Comparison of ENCODE assay signal across 8 cellular contexts in the genomic region with DNA sequence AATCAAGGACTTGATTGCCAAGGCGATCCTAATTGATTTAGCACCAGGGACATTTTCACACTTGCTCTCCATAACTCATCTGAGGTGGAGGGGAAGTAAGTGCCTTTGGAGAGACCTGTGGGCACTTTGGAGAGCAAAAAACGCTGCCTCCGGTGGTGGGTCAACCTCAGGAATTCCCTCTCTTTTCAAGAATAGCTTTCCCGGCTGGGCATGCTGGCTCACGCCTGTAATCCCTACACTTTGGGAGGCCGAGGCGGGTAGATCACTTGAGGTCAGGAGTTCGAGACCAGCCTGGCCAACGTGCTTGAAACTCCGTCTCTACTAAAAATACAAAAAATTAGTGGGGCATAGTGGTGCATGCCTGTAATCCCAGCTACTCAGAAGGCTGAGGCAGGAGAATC. TPM values are rescaled to one million over a fixed set of nuclear protein-coding genes. Genes with fewer than 3 reads are reported as not detected.
DNase-seq lines count a peak whose midpoint lies in the region; ATAC-seq, FAIRE-seq and TF ChIP-seq lines count a peak whose summit lies in the region.

No MANE protein-coding gene starts in this region.

- H3K79me2 ChIP-seq in mesendoderm (ENCODE audit: control insufficient read depth, insufficient read depth, low read length): no peaks in the 10 kb centered on the region

- no peak overlapping the region for H4K5ac ChIP-seq in mesendoderm (ENCODE audit: low read length)

- no peak overlapping the region for H2BK5ac ChIP-seq in mesendoderm (ENCODE audit: low read length)

- H3K9me3 ChIP-seq in A549 (no peaks in the 10 kb centered on the region), HEK293 (ENCODE audit: control insufficient read depth, insufficient read depth, low read depth, low read length) (no peaks in the 10 kb centered on the region)

- peaks cover 25% of the 10 kb centered on the region for H3K9me3 Mint-ChIP-seq in mesothelial cell of epicardium

- ATAC-seq in A549 (no peak), HG02938 (IDR thresholded peaks at IDR 0.05; ENCODE audit: unreplicated experiment) (no peak)

- peaks cover 22% of the 10 kb centered on the region for H3K4me1 Mint-ChIP-seq in mesothelial cell of epicardium

- DNase-seq in A549 (ENCODE audit: low read depth in 1 of 2, low spot score in 1 of 2) (no peak), amniotic epithelial cell (ENCODE audit: low read depth) (peak; percentile 77), mesendoderm (peak; percentile 58), NCI-H1694 treated with DMSO at 0.1 percent for 48 hours (lab: John Stamatoyannopoulos, UW) (no peak), mesothelial cell of epicardium (ENCODE audit: low spot score in 2 of 2, unreplicated experiment in 2 of 2) (no peak)
- no peak for DNase-seq in activated CD4-positive, alpha-beta T cell treated with anti-CD3 and anti-CD28 coated beads, Interleukin-2, amount 50 U/mL, for 4 hours

- CTCF ChIA-PET in A549 (lab: Yijun Ruan, JAX) (interaction anchor here (1.4 to 6.7 kb wide), 6 partner anchors 17 to 149 kb away, joined by 3 to 92 read pairs (median 11); partner anchors contain the start of genes MID2 and NCBP2L), HEK293 (lab: Yijun Ruan, JAX) (interaction anchor here (0.6 to 8.5 kb wide), 8 partner anchors 8 to 216 kb away, joined by 3 to 161 read pairs (median 4); no protein-coding TSS in a partner anchor)

- H2BK15ac ChIP-seq in mesendoderm (replicated peaks; ENCODE audit: low read depth): no peak overlapping the region

- no peak for TF ChIP-seq EP300 in A549 (IDR thresholded peaks at IDR 0.05)

- no peak for TF ChIP-seq RAD21 in A549 (conservative IDR thresholded peaks at IDR 0.05 in 1 of 2, IDR thresholded peaks at IDR 0.05 in 1 of 2)

- peaks cover 3% of the 10 kb centered on the region for H3K27me3 Mint-ChIP-seq in mesothelial cell of epicardium (ENCODE audit: low read depth)

- no peaks in the 10 kb centered on the region for H3K27me3 ChIP-seq in mesendoderm (ENCODE audit: insufficient read depth, low read length, poor library complexity)

- H3K79me1 ChIP-seq in mesendoderm (ENCODE audit: low read length): no peaks in the 10 kb centered on the region

- FAIRE-seq in A549 (lab: Jason Lieb, UNC): no peak

- no peak for TF ChIP-seq POLR2A in A549 (IDR thresholded peaks at IDR 0.05; ENCODE audit: low read length)

- H3K4me3 ChIP-seq in A549 (peak overlapping the region; percentile 61), HEK293 (ENCODE audit: low read depth, low read length) (no peak overlapping the region), mesendoderm (ENCODE audit: low read length) (no peak overlapping the region)

- no peak overlapping the region for H4K8ac ChIP-seq in mesendoderm (ENCODE audit: low read depth, low read length)

- no peaks in the 10 kb centered on the region for H3K36me3 Mint-ChIP-seq in mesothelial cell of epicardium

- no peak overlapping the region for H3K9ac ChIP-seq in mesendoderm (ENCODE audit: low read length)

- no peak overlapping the region for H3K4ac ChIP-seq in mesendoderm (ENCODE audit: low read depth, low read length)

- H2BK120ac ChIP-seq in mesendoderm (ENCODE audit: low read depth, low read length): no peak overlapping the region

- WGBS in A549 (ENCODE audit: missing lambda C conversion rate): 63% methylated on average over 10 of the region's 10 CpGs
- no CpG with 5 or more reads among the region's 10 CpGs for WGBS in mesendoderm (ENCODE audit: extremely low coverage, insufficient coverage, low lambda C conversion rate)

- no peak overlapping the region for H2AK5ac ChIP-seq in mesendoderm (ENCODE audit: low read length)

- H3K56ac ChIP-seq in mesendoderm (ENCODE audit: low read length): no peak overlapping the region

- TF ChIP-seq CTCF in A549 (IDR thresholded peaks at IDR 0.05) (no peak), HEK293 (tag by site-specific recombination; IDR thresholded peaks at IDR 0.05) (no peak), mesothelial cell of epicardium (IDR thresholded peaks at IDR 0.05; ENCODE audit: unreplicated experiment) (no peak)

- no peak overlapping the region for H3K4me3 Mint-ChIP-seq in mesothelial cell of epicardium

- no peak overlapping the region for H3K23ac ChIP-seq in mesendoderm (ENCODE audit: low read length)

- no peak overlapping the region for H3K18ac ChIP-seq in mesendoderm (ENCODE audit: low read length)

- POLR2A ChIA-PET in A549 (lab: Yijun Ruan, JAX): interaction anchor here (0.8 to 6.1 kb wide), 7 partner anchors 34 to 98 kb away, joined by 3 to 57 read pairs (median 3); partner anchors contain the start of genes PRPS1 and TSC22D3
- POLR2A ChIA-PET in HEK293 (lab: Yijun Ruan, JAX): interaction anchor here (0.6 to 3.9 kb wide), 6 partner anchors 9 to 102 kb away, joined by 3 to 23 read pairs (median 3); partner anchors contain the start of gene TSC22D3

- no peak overlapping the region for H3K27ac Mint-ChIP-seq in mesothelial cell of epicardium

- H3K4me1 ChIP-seq in A549 (peaks cover 40% of the 10 kb centered on the region), HEK293 (ENCODE audit: control insufficient read depth, insufficient read depth, low read length) (peaks cover 18% of the 10 kb centered on the region), mesendoderm (ENCODE audit: control insufficient read depth, low read depth, low read length) (peaks cover 1% of the 10 kb centered on the region)

- H3K4me2 ChIP-seq in A549 (peak overlapping the region; percentile 96), mesendoderm (ENCODE audit: low read length) (no peak overlapping the region)

- peak overlapping the region; percentile 85 to 89 for H3K27ac ChIP-seq in A549
- H3K27ac ChIP-seq in HEK293 (ENCODE audit: extremely low read depth, low read depth, low read length): peak overlapping the region; percentile 86
- H3K27ac ChIP-seq in mesendoderm (ENCODE audit: low read depth, low read length): no peak overlapping the region

- H3K36me3 ChIP-seq in HEK293 (ENCODE audit: control insufficient read depth in 2 of 2, insufficient read depth in 1 of 2, low read length in 2 of 2) (no peaks in the 10 kb centered on the region), mesendoderm (ENCODE audit: control insufficient read depth, insufficient read depth, low read length) (no peaks in the 10 kb centered on the region)

TF ChIP-seq in A549, 52 proteins besides CTCF, POLR2A, EP300 and RAD21:
- no peak for TF ChIP-seq KDM1A (IDR thresholded peaks at IDR 0.05; ENCODE audit: low read depth)
- TF ChIP-seq RCOR1 (IDR thresholded peaks at IDR 0.05; ENCODE audit: low read depth, low read length): no peak
- TF ChIP-seq BCL3 (IDR thresholded peaks at IDR 0.05): no peak
- no peak for TF ChIP-seq CHD2 (IDR thresholded peaks at IDR 0.05; ENCODE audit: low read length, partially characterized antibody)
TF ChIP-seq in A549: peak in this region for 0.

TF ChIP-seq in HEK293, 187 proteins besides CTCF, POLR2A, EP300 and RAD21 (continues in another document):
- TF ChIP-seq ZFP69B (tag by site-specific recombination; IDR thresholded peaks at IDR 0.05): no peak
- TF ChIP-seq ZNF341 (tag by site-specific recombination; IDR thresholded peaks at IDR 0.05; ENCODE audit: low read depth): no peak
- no peak for TF ChIP-seq ZNF214 (tag by site-specific recombination; IDR thresholded peaks at IDR 0.05; ENCODE audit: borderline replicate concordance)
- TF ChIP-seq, protein P1, sequence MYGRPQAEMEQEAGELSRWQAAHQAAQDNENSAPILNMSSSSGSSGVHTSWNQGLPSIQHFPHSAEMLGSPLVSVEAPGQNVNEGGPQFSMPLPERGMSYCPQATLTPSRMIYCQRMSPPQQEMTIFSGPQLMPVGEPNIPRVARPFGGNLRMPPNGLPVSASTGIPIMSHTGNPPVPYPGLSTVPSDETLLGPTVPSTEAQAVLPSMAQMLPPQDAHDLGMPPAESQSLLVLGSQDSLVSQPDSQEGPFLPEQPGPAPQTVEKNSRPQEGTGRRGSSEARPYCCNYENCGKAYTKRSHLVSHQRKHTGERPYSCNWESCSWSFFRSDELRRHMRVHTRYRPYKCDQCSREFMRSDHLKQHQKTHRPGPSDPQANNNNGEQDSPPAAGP (tag by site-specific recombination; IDR thresholded peaks at IDR 0.05): no peak
- TF ChIP-seq, protein P2, sequence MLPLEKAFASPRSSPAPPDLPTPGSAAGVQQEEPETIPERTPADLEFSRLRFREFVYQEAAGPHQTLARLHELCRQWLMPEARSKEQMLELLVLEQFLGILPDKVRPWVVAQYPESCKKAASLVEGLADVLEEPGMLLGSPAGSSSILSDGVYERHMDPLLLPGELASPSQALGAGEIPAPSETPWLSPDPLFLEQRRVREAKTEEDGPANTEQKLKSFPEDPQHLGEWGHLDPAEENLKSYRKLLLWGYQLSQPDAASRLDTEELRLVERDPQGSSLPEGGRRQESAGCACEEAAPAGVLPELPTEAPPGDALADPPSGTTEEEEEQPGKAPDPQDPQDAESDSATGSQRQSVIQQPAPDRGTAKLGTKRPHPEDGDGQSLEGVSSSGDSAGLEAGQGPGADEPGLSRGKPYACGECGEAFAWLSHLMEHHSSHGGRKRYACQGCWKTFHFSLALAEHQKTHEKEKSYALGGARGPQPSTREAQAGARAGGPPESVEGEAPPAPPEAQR (tag by site-specific recombination; IDR thresholded peaks at IDR 0.05): no peak
- no peak for TF ChIP-seq ZSCAN23 (tag by site-specific recombination; IDR thresholded peaks at IDR 0.05)
- TF ChIP-seq PBX3 (CRISPR knock-in tag; IDR thresholded peaks at IDR 0.05): no peak

RNA-seq across cellular contexts. Expression of gene PRPS1, which starts 49.2 kb away (rescaled TPM):
- polyA plus RNA-seq in A549 (2011; rRNA removed): 125 and 140 TPM in 2 replicates
- 87.6 and 94.8 TPM in 2 replicates for polyA plus RNA-seq in A549 (2012; cell fraction: cytosol; rRNA removed)
- polyA plus RNA-seq in A549 (2012; cell fraction: nucleus; rRNA removed): 32.8 and 64.7 TPM in 2 replicates
- 113 to 121 TPM (median 121 TPM) in 3 replicates for polyA plus RNA-seq in A549 (2017; fragmentation: RNase III; extraction: RNeasy Plus Mini Kit Qiagen cat#74134 plus additional on column Dnase treatment)
- polyA minus RNA-seq in A549 (2011; rRNA and poly(A)+ RNA removed): 69.3 and 69.5 TPM in 2 replicates
- polyA plus RNA-seq in mesendoderm (2013, experiment 1 of 2): 80.3 TPM
- polyA plus RNA-seq in mesendoderm (2013, experiment 2 of 2): 78.3 TPM
- 28.3 to 32.1 TPM (median 30.0 TPM) in 3 replicates for total RNA-seq in mesothelial cell of epicardium

Comparison
In these comparisons a context has a peak if more than half of its experiments do, and no peak if none do; other contexts are left out.
1. DNase-seq: peak in amniotic epithelial cell (single experiment) and mesendoderm (single experiment); none in A549 (0 of 2), NCI-H1694 treated with DMSO at 0.1 percent for 48 hours (single experiment), mesothelial cell of epicardium (0 of 2) and activated CD4-positive, alpha-beta T cell treated with anti-CD3 and anti-CD28 coated beads, Interleukin-2, amount 50 U/mL, for 4 hours (0 of 2).